ENCODE assay signal across 9 cellular contexts in the genomic region with DNA sequence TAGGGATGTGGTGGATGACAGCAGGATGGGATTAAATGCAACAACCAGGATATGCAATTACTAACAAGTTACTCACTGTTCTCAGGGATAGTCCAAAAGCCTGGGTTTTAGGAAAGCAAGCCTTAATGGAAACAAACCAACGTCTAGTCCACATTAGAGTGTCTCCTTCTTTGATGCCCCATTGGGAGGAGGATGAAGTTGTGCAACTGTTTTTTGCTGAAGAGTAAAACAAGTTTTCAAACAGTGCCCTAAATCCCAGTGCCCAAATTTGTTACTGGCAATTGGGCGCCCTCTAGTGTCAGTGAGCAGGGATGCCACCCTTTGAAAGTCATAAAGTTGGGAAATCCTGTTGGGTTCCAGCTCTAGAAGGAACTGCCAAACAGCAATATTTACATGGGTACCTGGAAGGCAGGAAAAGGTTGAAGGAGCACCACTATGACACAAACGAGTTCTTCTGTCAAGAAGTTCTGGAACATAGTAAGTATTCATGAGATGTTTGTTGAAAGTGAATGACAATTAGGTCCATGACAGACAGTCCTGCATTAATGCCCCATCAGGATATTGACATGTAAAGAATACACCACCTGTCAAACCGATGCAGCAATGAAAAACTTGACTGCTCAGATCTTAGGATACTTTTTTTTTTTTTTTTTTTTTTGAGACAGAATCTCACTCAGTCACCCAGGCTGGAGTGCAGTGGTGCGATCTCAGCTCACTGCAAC. TPM values are rescaled to one million over a fixed set of nuclear protein-coding genes. Genes with fewer than 3 reads are reported as not detected.
DNase-seq lines count a peak whose midpoint lies in the region; ATAC-seq and TF ChIP-seq lines count a peak whose summit lies in the region.
"Had no signal": no experiment of that assay in that cellular context is flagged by ENCODE, and none has a peak within 500 bp of the region (broad histone marks: within the 10 kb centered on the region; RNA-seq: fewer than 3 reads in every experiment).

No MANE protein-coding gene starts in this region.

- peaks cover 21% of the 10 kb centered on the region for H3K27me3 Mint-ChIP-seq in CD8-positive, alpha-beta T cell (ENCODE audit: low read depth)
- H3K27me3 Mint-ChIP-seq in natural killer cell (ENCODE audit: low read depth in 2 of 2): peaks cover 38 to 42% of the 10 kb centered on the region in 2 donors
- H3K27me3 Mint-ChIP-seq: IgD-negative memory B cell had no signal

- 13 to 27% methylated on average over 3 to 5 of the region's 5 CpGs for WGBS in transverse colon (ENCODE audit: low coverage in 1 of 2), 2 donors

- H3K4me3 ChIP-seq in CD8-positive, alpha-beta T cell (ENCODE audit: low read depth, low read length): no peak overlapping the region
- H3K4me3 ChIP-seq in OCI-LY3 (ENCODE audit: low read length): no peak overlapping the region
- H3K4me3 ChIP-seq in transverse colon: no peak overlapping the region

- no peak overlapping the region for H3K4me3 Mint-ChIP-seq in CD8-positive, alpha-beta T cell
- no peak overlapping the region for H3K4me3 Mint-ChIP-seq in natural killer cell
- H3K4me3 Mint-ChIP-seq: IgD-negative memory B cell had no signal

- peak; percentile 23 to 76 (median 57) for DNase-seq in CD8-positive, alpha-beta T cell
- DNase-seq in activated T-cell treated with anti-CD3 and anti-CD28 coated beads for 1 hour (ENCODE audit: low read depth) (peak; percentile 44), natural killer cell (peak; percentile 38), transverse colon (peak; percentile 71), GOT3 (lab: John Stamatoyannopoulos, UW) (no peak)

- no peaks in the 10 kb centered on the region for H3K4me1 ChIP-seq in CD8-positive, alpha-beta T cell (ENCODE audit: insufficient read depth, low read length)
- peaks cover 38% of the 10 kb centered on the region for H3K4me1 ChIP-seq in OCI-LY3 (ENCODE audit: low read length)
- H3K4me1 ChIP-seq in transverse colon: peaks cover 0 to 14% (median 7%) of the 10 kb centered on the region in 4 donors

- ATAC-seq in CD8-positive, alpha-beta T cell: peak; percentile 78
- ATAC-seq in HG03442 (IDR thresholded peaks at IDR 0.05; ENCODE audit: unreplicated experiment): peak; percentile 36
- ATAC-seq in esophagus mucosa: peak; percentile 76
- peak; percentile 73 to 88 (median 86) for ATAC-seq in natural killer cell

- no peak overlapping the region for H3K4me2 ChIP-seq in OCI-LY3 (ENCODE audit: low read length)

- POLR2A ChIA-PET in CD8-positive, alpha-beta T cell (lab: Charles Lee): interaction anchor here (1.3 kb wide), 1 partner anchor 10 kb away, joined by 3 read pairs; no protein-coding TSS in a partner anchor

- H3K4me1 Mint-ChIP-seq in CD8-positive, alpha-beta T cell (ENCODE audit: low read depth): no peaks in the 10 kb centered on the region
- H3K4me1 Mint-ChIP-seq in natural killer cell: no peaks in the 10 kb centered on the region

- no peaks in the 10 kb centered on the region for H3K9me3 Mint-ChIP-seq in CD8-positive, alpha-beta T cell
- H3K9me3 Mint-ChIP-seq in natural killer cell: no peaks in the 10 kb centered on the region
- H3K9me3 Mint-ChIP-seq: IgD-negative memory B cell had no signal

- no peak for TF ChIP-seq POLR2A in transverse colon (IDR thresholded peaks at IDR 0.05)

- H4K20me1 ChIP-seq in OCI-LY3 (ENCODE audit: insufficient read depth, low read length): no peaks in the 10 kb centered on the region

- TF ChIP-seq EP300 in transverse colon (IDR thresholded peaks at IDR 0.05; ENCODE audit: low read depth): no peak

- H3K27ac ChIP-seq in CD8-positive, alpha-beta T cell (ENCODE audit: low read depth, low read length): no peak overlapping the region
- H3K27ac ChIP-seq in OCI-LY3 (ENCODE audit: low read length): no peak overlapping the region
- no peak overlapping the region for H3K27ac ChIP-seq in transverse colon

- no peak overlapping the region for H3K9ac ChIP-seq in OCI-LY3 (ENCODE audit: low read length)

- no peaks in the 10 kb centered on the region for H3K36me3 ChIP-seq in CD8-positive, alpha-beta T cell (ENCODE audit: insufficient read depth, low read length)
- H3K36me3 ChIP-seq in OCI-LY3 (replicated peaks; ENCODE audit: low read depth, low read length): no peaks in the 10 kb centered on the region
- no peaks in the 10 kb centered on the region for H3K36me3 ChIP-seq in transverse colon

- no peaks in the 10 kb centered on the region for H3K27me3 ChIP-seq in CD8-positive, alpha-beta T cell (ENCODE audit: insufficient read depth, low read length)
- H3K27me3 ChIP-seq in OCI-LY3 (ENCODE audit: low read depth, low read length) (no peaks in the 10 kb centered on the region), transverse colon (no peaks in the 10 kb centered on the region)

- no peaks in the 10 kb centered on the region for H3K79me2 ChIP-seq in OCI-LY3 (ENCODE audit: low read length)

- intact Hi-C loops in CD8-positive, alpha-beta T cell (cut with DNase I, micrococcal nuclease): loop anchor here (1.0 to 10.0 kb wide), 5 partner anchors 168 to 1768 kb away; no protein-coding TSS in a partner anchor
- intact Hi-C loops in natural killer cell (cut with micrococcal nuclease) (loop anchor here (1.0 to 5.0 kb wide), 2 partner anchors 388 to 883 kb away; no protein-coding TSS in a partner anchor), transverse colon (cut with DNase I; ENCODE audit: low total_unique reads) (loop anchor here (2.0 kb wide), 1 partner anchor 388 kb away; no protein-coding TSS in a partner anchor)

- in situ Hi-C loops in transverse colon (cut with MboI; ENCODE audit: low pct_ligation_motif_present in 1 of 4, low pct_unique_long_range_greater_than_20kb in 1 of 4, low sequenced_read_pairs in 3 of 4): loop anchor here in 3 of 4 donors (5.0 kb wide), 2 partner anchors 383 to 393 kb away; no protein-coding TSS in a partner anchor

- peak; percentile 95 for TF ChIP-seq CTCF in CD8-positive, alpha-beta T cell (IDR thresholded peaks at IDR 0.05)
- TF ChIP-seq CTCF in OCI-LY3 (IDR thresholded peaks at IDR 0.05; ENCODE audit: low read depth, low read length) (peak; percentile 95), natural killer cell (IDR thresholded peaks at IDR 0.05) (peak; percentile 93), transverse colon (IDR thresholded peaks at IDR 0.05) (peak; percentile 90 to 96 (median 91))

- no peaks in the 10 kb centered on the region for H3K36me3 Mint-ChIP-seq in CD8-positive, alpha-beta T cell
- H3K36me3 Mint-ChIP-seq in natural killer cell: no peaks in the 10 kb centered on the region

- no peak overlapping the region for H3K27ac Mint-ChIP-seq in CD8-positive, alpha-beta T cell
- H3K27ac Mint-ChIP-seq in natural killer cell: no peak overlapping the region
- H3K27ac Mint-ChIP-seq: IgD-negative memory B cell had no signal

- no peak overlapping the region for H2AFZ ChIP-seq in OCI-LY3 (ENCODE audit: low read depth, low read length)

- CTCF ChIA-PET in CD8-positive, alpha-beta T cell (lab: Charles Lee): interaction anchor here (0.6 to 10.9 kb wide), 33 partner anchors 9 to 882 kb away, joined by 3 to 343 read pairs (median 4); partner anchors contain the start of gene DPF3

- no peaks in the 10 kb centered on the region for H3K9me3 ChIP-seq in CD8-positive, alpha-beta T cell (ENCODE audit: low read length)
- H3K9me3 ChIP-seq in OCI-LY3 (ENCODE audit: insufficient read depth, low read length) (no peaks in the 10 kb centered on the region), transverse colon (no peaks in the 10 kb centered on the region)

RNA-seq across cellular contexts. Expression of gene DPF3, which starts 11.1 kb away (rescaled TPM):
- total RNA-seq in CD8-positive, alpha-beta T cell: under 1 TPM; 0.28 to 0.65 TPM
- total RNA-seq in esophagus mucosa (1.1 TPM), natural killer cell (1 to 10 TPM; 1.4 to 1.8 (median 1.4) TPM), transverse colon (10 to 100 TPM in 2 of 4 donors, 1 to 10 TPM in 2; 7.1 to 23.5 (median 10.9) TPM)

RNA-seq across cellular contexts. Expression of gene DCAF4, which starts 21.3 kb away (rescaled TPM):
- total RNA-seq in CD8-positive, alpha-beta T cell: 10 to 100 TPM; 21.9 to 26.6 TPM
- 9.6 TPM for total RNA-seq in esophagus mucosa
- 10 to 100 TPM in 2 of 3 donors, 1 to 10 TPM in 1; 4.6 to 18.6 (median 16.5) TPM for total RNA-seq in natural killer cell
- total RNA-seq in transverse colon: 100 to 1,000 TPM in 1 of 4 donors, 10 to 100 TPM in 2, 1 to 10 TPM in 1; 7.9 to 211 (median 22.8) TPM

Comparison
In these comparisons a context has a peak if more than half of its experiments do, and no peak if none do; other contexts are left out.
1. ATAC-seq: peak in every context shown above with its lines; median percentile 86 in natural killer cell; 78 in CD8-positive, alpha-beta T cell; 76 in esophagus mucosa; 36 in HG03442.